7 cellular contexts compared by ENCODE assay signal in genomic region chr14:75960219-75960618, GRCh38. TPM values are rescaled to one million over a fixed set of nuclear protein-coding genes. Genes with fewer than 3 reads are reported as not detected.
DNase-seq lines count a peak whose midpoint lies in the region; ATAC-seq and TF ChIP-seq lines count a peak whose summit lies in the region.

No MANE protein-coding gene starts in this region.

- DNase-seq in osteocyte (ENCODE audit: extremely low spot score, unreplicated experiment) (no peak), immature natural killer cell (no peak)
- DNase-seq in activated naive CD4-positive, alpha-beta T cell treated with anti-CD3 and anti-CD28 coated beads, Interleukin-2, amount 50 U/mL, for 72 hours (ENCODE audit: low spot score in 2 of 2) = no peak

- no peaks in the 10 kb centered on the region for H3K9me3 Mint-ChIP-seq in osteocyte (ENCODE audit: unreplicated experiment)
- no peaks in the 10 kb centered on the region for H3K9me3 Mint-ChIP-seq in immature natural killer cell
- no peaks in the 10 kb centered on the region for H3K9me3 Mint-ChIP-seq in activated naive CD4-positive, alpha-beta T cell treated with anti-CD3 and anti-CD28 coated beads, Interleukin-2, amount 50 U/mL, for 72 hours

- H3K4me3 Mint-ChIP-seq in osteocyte (ENCODE audit: unreplicated experiment) (no peak overlapping the region), immature natural killer cell (no peak overlapping the region)

- H3K27me3 Mint-ChIP-seq in osteocyte (ENCODE audit: unreplicated experiment) (no peaks in the 10 kb centered on the region), immature natural killer cell (ENCODE audit: low read depth in 3 of 3) (no peaks in the 10 kb centered on the region)

- H3K27ac Mint-ChIP-seq in osteocyte (ENCODE audit: unreplicated experiment) = peak overlapping the region; percentile 78
- no peak overlapping the region for H3K27ac Mint-ChIP-seq in immature natural killer cell
- no peak overlapping the region for H3K27ac Mint-ChIP-seq in activated naive CD4-positive, alpha-beta T cell treated with anti-CD3 and anti-CD28 coated beads, Interleukin-2, amount 50 U/mL, for 72 hours

- TF ChIP-seq POLR2A in GM18505 (IDR thresholded peaks at IDR 0.05; ENCODE audit: borderline replicate concordance, extremely low read depth, insufficient read depth, insufficient read length) = no peak

- H3K36me3 Mint-ChIP-seq in osteocyte (ENCODE audit: unreplicated experiment) = peaks cover 61% of the 10 kb centered on the region
- peaks cover 12 to 20% (median 19%) of the 10 kb centered on the region in 3 donors for H3K36me3 Mint-ChIP-seq in immature natural killer cell
- no peaks in the 10 kb centered on the region for H3K36me3 Mint-ChIP-seq in activated naive CD4-positive, alpha-beta T cell treated with anti-CD3 and anti-CD28 coated beads, Interleukin-2, amount 50 U/mL, for 72 hours

- no peak for TF ChIP-seq CTCF in osteocyte (IDR thresholded peaks at IDR 0.05)

- peak; percentile 70 for ATAC-seq in GM18870 (IDR thresholded peaks at IDR 0.05; ENCODE audit: unreplicated experiment)
- peak; percentile 78 for ATAC-seq in GM21529 (IDR thresholded peaks at IDR 0.05; ENCODE audit: unreplicated experiment)
- ATAC-seq in HG03354 (IDR thresholded peaks at IDR 0.05; ENCODE audit: poor library complexity, severe bottlenecking, unreplicated experiment) = peak; percentile 92
- no peak for ATAC-seq in GM18505 (IDR thresholded peaks at IDR 0.05; ENCODE audit: unreplicated experiment)
- ATAC-seq in activated naive CD4-positive, alpha-beta T cell treated with anti-CD3 and anti-CD28 coated beads, Interleukin-2, amount 50 U/mL, for 72 hours = no peak

- H3K4me1 Mint-ChIP-seq in osteocyte (ENCODE audit: unreplicated experiment) = peaks cover 18% of the 10 kb centered on the region
- no peaks in the 10 kb centered on the region for H3K4me1 Mint-ChIP-seq in immature natural killer cell

RNA-seq across cellular contexts. Expression of gene TGFB3, which starts 21.6 kb away (rescaled TPM):
- 176 and 190 TPM in 2 replicates for total RNA-seq in osteocyte
- polyA plus RNA-seq in immature natural killer cell = under 1 TPM in 2 of 3 donors, not detected in 1; 0.39 to 0.46 TPM
- total RNA-seq in activated naive CD4-positive, alpha-beta T cell treated with anti-CD3 and anti-CD28 coated beads, Interleukin-2, amount 50 U/mL, for 72 hours = 1 to 10 TPM; 2.8 to 6.3 TPM

RNA-seq across cellular contexts. Expression of gene IFT43, which starts 25.3 kb away (rescaled TPM):
- total RNA-seq in osteocyte = 29.0 and 33.0 TPM in 2 replicates
- 10 to 100 TPM; 16.5 to 24.4 (median 16.7) TPM for polyA plus RNA-seq in immature natural killer cell
- 1 to 10 TPM; 6.3 to 9.7 TPM for total RNA-seq in activated naive CD4-positive, alpha-beta T cell treated with anti-CD3 and anti-CD28 coated beads, Interleukin-2, amount 50 U/mL, for 72 hours

Comparison
In these comparisons a context has a peak if more than half of its experiments do, and no peak if none do; other contexts are left out.
1. ATAC-seq: peak in GM18870 (single experiment), GM21529 (single experiment) and HG03354 (single experiment); none in GM18505 (single experiment) and activated naive CD4-positive, alpha-beta T cell treated with anti-CD3 and anti-CD28 coated beads, Interleukin-2, amount 50 U/mL, for 72 hours (0 of 2).
2. RNA of gene TGFB3, which starts 21.6 kb away (total RNA-seq): 176 to 190 TPM in osteocyte; 2.8 to 6.3 TPM in activated naive CD4-positive, alpha-beta T cell treated with anti-CD3 and anti-CD28 coated beads, Interleukin-2, amount 50 U/mL, for 72 hours; every median in the first group is over 10 times any median in the second.